Comparison of ENCODE assay signal across 1 cellular context in genomic region chr17:57650548-57650947, GRCh38.
A peak's percentile ranks its signal among the peaks of the same experiment; 100 is the strongest.
TF ChIP-seq lines count a peak whose summit lies in the region.

No MANE protein-coding gene starts in this region.

TF ChIP-seq in GM23338, 12 proteins besides CTCF, POLR2A, EP300 and RAD21:
- TF ChIP-seq POLR2AphosphoS5 (IDR thresholded peaks at IDR 0.05; ENCODE audit: low read depth), result 0 out of 2 replicates have a peak, but pooled peaks have one; percentile 9
- TF ChIP-seq REST (IDR thresholded peaks at IDR 0.05; ENCODE audit: unreplicated experiment), result no peak
- peak; percentile 54 for TF ChIP-seq ZNF462 (CRISPR knock-in tag; IDR thresholded peaks at IDR 0.05)
